Comparison of ENCODE assay signal across 18 cellular contexts in genomic region chr2:149622343-149622742, GRCh38. TPM values are rescaled to one million over a fixed set of nuclear protein-coding genes. Genes with fewer than 3 reads are reported as not detected.
DNase-seq lines count a peak whose midpoint lies in the region; ATAC-seq lines count a peak whose summit lies in the region.
"Had no signal": no experiment of that assay in that cellular context is flagged by ENCODE, and none has a peak within 500 bp of the region (broad histone marks: within the 10 kb centered on the region; RNA-seq: fewer than 3 reads in every experiment).

No MANE protein-coding gene starts in this region.

- no peak overlapping the region for H3K27ac Mint-ChIP-seq in activated naive CD8-positive, alpha-beta T cell treated with anti-CD3 and anti-CD28 coated beads, Interleukin-2, amount 10 ng/mL, durations not matched to agents 7 days and 5 days
- no peak overlapping the region for H3K27ac Mint-ChIP-seq in activated naive CD8-positive, alpha-beta T cell treated with anti-CD3 and anti-CD28 coated beads, Interleukin-2, amount 50 U/mL, for 24 hours

- no peaks in the 10 kb centered on the region for H3K9me3 Mint-ChIP-seq in activated naive CD8-positive, alpha-beta T cell treated with anti-CD3 and anti-CD28 coated beads, Interleukin-2, amount 10 ng/mL, durations not matched to agents 7 days and 5 days
- H3K9me3 Mint-ChIP-seq in activated naive CD8-positive, alpha-beta T cell treated with anti-CD3 and anti-CD28 coated beads, Interleukin-2, amount 50 U/mL, for 24 hours = no peaks in the 10 kb centered on the region

- peak; percentile 36 for ATAC-seq in activated naive CD8-positive, alpha-beta T cell treated with anti-CD3 and anti-CD28 coated beads, Interleukin-2, amount 10 ng/mL, durations not matched to agents 7 days and 5 days (ENCODE audit: low read depth)
- no peak for ATAC-seq in activated naive CD8-positive, alpha-beta T cell treated with anti-CD3 and anti-CD28 coated beads, Interleukin-2, amount 50 U/mL, for 24 hours
- peak; percentile 49 for ATAC-seq in HG02678 (IDR thresholded peaks at IDR 0.05; ENCODE audit: unreplicated experiment)
- ATAC-seq in HG03354 (IDR thresholded peaks at IDR 0.05; ENCODE audit: poor library complexity, severe bottlenecking, unreplicated experiment) = peak; percentile 64
- ATAC-seq in HG02642 (IDR thresholded peaks at IDR 0.05; ENCODE audit: poor library complexity, unreplicated experiment) = no peak
- ATAC-seq: HepG2 had no signal

- H3K4me3 Mint-ChIP-seq in activated naive CD8-positive, alpha-beta T cell treated with anti-CD3 and anti-CD28 coated beads, Interleukin-2, amount 10 ng/mL, durations not matched to agents 7 days and 5 days = no peak overlapping the region
- no peak overlapping the region for H3K4me3 Mint-ChIP-seq in activated naive CD8-positive, alpha-beta T cell treated with anti-CD3 and anti-CD28 coated beads, Interleukin-2, amount 50 U/mL, for 24 hours

- no peak for DNase-seq in activated naive CD8-positive, alpha-beta T cell treated with anti-CD3 and anti-CD28 coated beads, Interleukin-2, amount 10 ng/mL, durations not matched to agents 7 days and 5 days
- DNase-seq in activated naive CD8-positive, alpha-beta T cell treated with anti-CD3 and anti-CD28 coated beads, Interleukin-2, amount 50 U/mL, for 24 hours = no peak
- DNase-seq in NCI-H526 (lab: John Stamatoyannopoulos, UW) = no peak
- DNase-seq in SW 1271 (lab: John Stamatoyannopoulos, UW) = no peak
- no peak for DNase-seq in NOMO-1 treated with dmso at 0.1 percent for 144 hours (lab: John Stamatoyannopoulos, UW; ENCODE audit: unreplicated experiment)
- DNase-seq: DMS 273 treated with DMSO at 0.1 percent for 48 hours, DND-41, GM23248, KBM-7, NCI-H1694 treated with DMSO at 0.1 percent for 48 hours, NCI-H2107, NCI-H510A treated with DMSO at 0.1 percent for 48 hours, NCI-H82, SHP77 had no signal

- no peaks in the 10 kb centered on the region for H3K4me1 Mint-ChIP-seq in activated naive CD8-positive, alpha-beta T cell treated with anti-CD3 and anti-CD28 coated beads, Interleukin-2, amount 10 ng/mL, durations not matched to agents 7 days and 5 days
- H3K4me1 Mint-ChIP-seq in activated naive CD8-positive, alpha-beta T cell treated with anti-CD3 and anti-CD28 coated beads, Interleukin-2, amount 50 U/mL, for 24 hours = no peaks in the 10 kb centered on the region

- H3K36me3 Mint-ChIP-seq in activated naive CD8-positive, alpha-beta T cell treated with anti-CD3 and anti-CD28 coated beads, Interleukin-2, amount 10 ng/mL, durations not matched to agents 7 days and 5 days = no peaks in the 10 kb centered on the region
- H3K36me3 Mint-ChIP-seq in activated naive CD8-positive, alpha-beta T cell treated with anti-CD3 and anti-CD28 coated beads, Interleukin-2, amount 50 U/mL, for 24 hours (ENCODE audit: low read depth) = no peaks in the 10 kb centered on the region

- POLR2A ChIA-PET in activated naive CD8-positive, alpha-beta T cell treated with anti-CD3 and anti-CD28 coated beads, Interleukin-2, amount 10 ng/mL, durations not matched to agents 7 days and 5 days (lab: Charles Lee) = no interaction called here

- H3K27me3 Mint-ChIP-seq in activated naive CD8-positive, alpha-beta T cell treated with anti-CD3 and anti-CD28 coated beads, Interleukin-2, amount 10 ng/mL, durations not matched to agents 7 days and 5 days = peaks cover 14% of the 10 kb centered on the region
- peaks cover 9% of the 10 kb centered on the region for H3K27me3 Mint-ChIP-seq in activated naive CD8-positive, alpha-beta T cell treated with anti-CD3 and anti-CD28 coated beads, Interleukin-2, amount 50 U/mL, for 24 hours

RNA-seq across cellular contexts. Expression of gene MMADHC, which starts 34.8 kb away (rescaled TPM):
- total RNA-seq in activated naive CD8-positive, alpha-beta T cell treated with anti-CD3 and anti-CD28 coated beads, Interleukin-2, amount 10 ng/mL, durations not matched to agents 7 days and 5 days = 10 to 100 TPM; 75.8 to 82.2 TPM

Comparison
In these comparisons a context has a peak if more than half of its experiments do, and no peak if none do; other contexts are left out.
1. ATAC-seq: peak in activated naive CD8-positive, alpha-beta T cell treated with anti-CD3 and anti-CD28 coated beads, Interleukin-2, amount 10 ng/mL, durations not matched to agents 7 days and 5 days (single experiment), HG02678 (single experiment) and HG03354 (single experiment); none in activated naive CD8-positive, alpha-beta T cell treated with anti-CD3 and anti-CD28 coated beads, Interleukin-2, amount 50 U/mL, for 24 hours (single experiment) and HG02642 (single experiment).